ENCODE assay signal across 1 cellular context in genomic region chr11:108561535-108561991, GRCh38.
TF ChIP-seq lines count a peak whose summit lies in the region.

No MANE protein-coding gene starts in this region.

TF ChIP-seq in H1, 55 proteins besides CTCF, POLR2A, EP300 and RAD21:
- TF ChIP-seq TEAD4 (IDR thresholded peaks at IDR 0.05; ENCODE audit: low read depth, low read length) (peak; percentile 64), NRF1 (IDR thresholded peaks at IDR 0.05; ENCODE audit: low read depth, low read length) (no peak), ASH2L (IDR thresholded peaks at IDR 0.05; ENCODE audit: low read length) (no peak)
